8 cellular contexts compared by ENCODE assay signal in genomic region chr5:151447174-151448037, GRCh38. TPM values are rescaled to one million over a fixed set of nuclear protein-coding genes. Genes with fewer than 3 reads are reported as not detected.
DNase-seq lines count a peak whose midpoint lies in the region; ATAC-seq, FAIRE-seq and TF ChIP-seq lines count a peak whose summit lies in the region.

SLC36A1 (plus strand) TSS chr5:151447603; CDS start chr5:151458793, 11,190 bp downstream.

- H3K9ac ChIP-seq in kidney (ENCODE audit: low read length in 2 of 2), result peak within 1 kb of the TSS; percentile 38 to 67

- DNase-seq in Ammon's horn (ENCODE audit: low spot score) (peak; percentile 95), NCI-H345 (lab: John Stamatoyannopoulos, UW) (peak; percentile 95), cerebellum (ENCODE audit: low spot score) (peak; percentile 92), kidney (peak; percentile 98)
- DNase-seq in stimulated activated CD4-positive, alpha-beta T cell treated with anti-CD3 and anti-CD28 coated beads, Interleukin-15, amount 100 ng/mL, for 24 hours, result peak; percentile 98

- H3K36me3 ChIP-seq in kidney (ENCODE audit: control insufficient read depth in 1 of 2, insufficient read depth in 2 of 2, low read length in 2 of 2), result no peaks in the 10 kb centered on the region

- no peak for FAIRE-seq in kidney (lab: Jason Lieb, UNC)

- H3K9me3 ChIP-seq in kidney (ENCODE audit: control insufficient read depth in 1 of 2, low read length in 2 of 2), result no peaks in the 10 kb centered on the region

- H3K4me1 ChIP-seq in kidney (ENCODE audit: control insufficient read depth in 1 of 2, insufficient read depth in 1 of 2, low read depth in 1 of 2, low read length in 2 of 2), result peaks cover 0 to 2% of the 10 kb centered on the region in 2 donors

- H3K4me3 ChIP-seq in kidney (ENCODE audit: low read length in 2 of 2), result peak within 1 kb of the TSS; percentile 83 to 94

- peak; percentile 64 for ATAC-seq in GM19025 (IDR thresholded peaks at IDR 0.05; ENCODE audit: low read depth, unreplicated experiment)
- peak; percentile 85 for ATAC-seq in HG03280 (IDR thresholded peaks at IDR 0.05; ENCODE audit: unreplicated experiment)
- ATAC-seq in activated CD4-positive, CD25-positive, alpha-beta regulatory T cell treated with anti-CD3 and anti-CD28 coated beads, Interleukin-2, amount 50 U/mL, for 24 hours, result peak; percentile 91 to 96

- TF ChIP-seq CTCF in kidney (IDR thresholded peaks at IDR 0.05; ENCODE audit: borderline replicate concordance, extremely low read depth, insufficient read depth), result peak; percentile 98

- intact Hi-C loops in kidney (cut with DNase I), result no loop called here

- no peak within 1 kb of the TSS for H3K27ac ChIP-seq in kidney (ENCODE audit: low read depth in 2 of 2, low read length in 2 of 2)

RNA-seq across cellular contexts. Expression of gene SLC36A1, which starts in this region (rescaled TPM):
- total RNA-seq in cerebellum (14.1 TPM), kidney (11.0 TPM)
- polyA plus RNA-seq in kidney (ENCODE audit: insufficient read depth, low read depth, low replicate concordance), result 4.1 TPM
